ENCODE assay signal across 8 cellular contexts in the genomic region with DNA sequence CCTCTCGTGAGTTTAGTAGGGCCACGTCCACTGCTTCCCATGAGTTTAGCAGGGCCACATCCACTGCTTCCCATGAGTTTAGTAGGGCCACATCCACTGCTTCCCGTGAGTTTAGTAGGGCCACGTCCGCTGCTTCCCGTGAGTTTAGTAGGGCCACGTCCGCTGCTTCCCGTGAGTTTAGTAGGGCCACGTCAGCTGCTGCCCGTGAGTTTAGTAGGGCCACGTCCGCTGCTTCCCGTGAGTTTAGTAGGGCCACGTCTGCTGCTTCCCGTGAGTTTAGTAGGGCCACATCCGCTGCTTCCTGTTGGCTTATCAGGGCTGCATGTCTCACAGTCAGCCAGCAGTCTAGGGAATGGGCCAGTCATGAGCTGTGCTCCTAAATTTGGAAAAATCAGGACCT.
"Had no signal": no experiment of that assay in that cellular context is flagged by ENCODE, and none has a peak within 500 bp of the region (broad histone marks: within the 10 kb centered on the region; RNA-seq: fewer than 3 reads in every experiment).

No MANE protein-coding gene starts in this region.

- H3K4me1 ChIP-seq: HAP-1 had no signal

- ATAC-seq: HCT116 had no signal

- H3K27ac ChIP-seq: GM23248, HL-60 had no signal

- H2AFZ ChIP-seq: GM23248 had no signal

- H3K36me3 ChIP-seq: HAP-1 had no signal

- H3K4me3 ChIP-seq: GM23248, HAP-1 had no signal

- DNase-seq: GM23248, GOT3, H7, HFFc6, IMR-90 had no signal

- H3K4me3 Mint-ChIP-seq: HFFc6 had no signal

- H3K9me3 ChIP-seq: HAP-1 had no signal

- H3K27ac Mint-ChIP-seq: HFFc6 had no signal

- H3K9me3 Mint-ChIP-seq: HFFc6 had no signal

- H3K9ac ChIP-seq: GM23248 had no signal
